ENCODE assay signal across 8 cellular contexts in the genomic region with DNA sequence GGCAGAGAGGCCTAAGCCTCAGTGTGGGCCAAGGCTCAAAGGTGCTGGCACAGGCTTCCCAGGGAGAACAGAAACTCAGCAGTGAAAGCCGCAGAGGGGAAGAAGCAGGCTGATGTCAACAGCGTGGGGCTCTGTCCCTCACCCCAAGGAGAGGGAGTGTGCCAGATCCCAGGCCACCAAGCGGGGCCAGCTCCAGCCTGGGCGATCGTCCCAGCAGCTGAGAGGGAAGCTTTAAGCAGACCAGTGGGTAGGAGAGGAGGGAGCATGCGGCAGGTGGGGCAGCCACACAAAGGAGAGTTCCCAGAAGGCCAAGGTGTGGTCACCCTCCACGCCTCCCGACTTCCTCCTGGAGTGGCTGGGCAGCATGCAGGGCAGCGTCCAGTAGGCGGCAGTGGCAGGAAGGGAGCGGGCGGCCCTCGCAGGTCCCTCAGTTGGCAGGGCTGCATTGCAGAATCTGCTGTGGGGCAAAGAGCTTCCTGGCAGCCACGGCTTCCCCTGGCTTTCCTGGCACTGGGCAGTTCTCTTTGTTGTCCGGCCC. TPM values are rescaled to one million over a fixed set of nuclear protein-coding genes. Genes with fewer than 3 reads are reported as not detected.
DNase-seq lines count a peak whose midpoint lies in the region; ATAC-seq and TF ChIP-seq lines count a peak whose summit lies in the region.

No MANE protein-coding gene starts in this region.

- H2AFZ ChIP-seq in OCI-LY3 (ENCODE audit: low read depth, low read length): no peak overlapping the region
- no peak overlapping the region for H2AFZ ChIP-seq in osteoblast (ENCODE audit: low read length)

- H3K36me3 ChIP-seq in OCI-LY3 (replicated peaks; ENCODE audit: low read depth, low read length): peaks cover 73% of the 10 kb centered on the region
- peaks cover 0 to 24% of the 10 kb centered on the region in 2 donors for H3K36me3 ChIP-seq in esophagus (ENCODE audit: control insufficient read depth in 2 of 2, insufficient read depth in 2 of 2, low read length in 1 of 2)
- H3K36me3 ChIP-seq in osteoblast (ENCODE audit: insufficient read depth, low read length): peaks cover 12% of the 10 kb centered on the region

- H4K20me1 ChIP-seq in OCI-LY3 (ENCODE audit: insufficient read depth, low read length): peaks cover 21% of the 10 kb centered on the region; the same call in 1 of the 2 replicates
- H4K20me1 ChIP-seq in osteoblast (ENCODE audit: insufficient read depth, low read length): peaks cover 12% of the 10 kb centered on the region

- DNase-seq in DMS53 treated with DMSO at 0.1 percent for 48 hours (lab: John Stamatoyannopoulos, UW; ENCODE audit: unreplicated experiment) (peak; percentile 93), osteoblast (ENCODE audit: insufficient read length, low spot score, missing footprints) (peak; percentile 83)
- no peak for DNase-seq in stimulated activated CD4-positive, alpha-beta T cell treated with anti-CD3 and anti-CD28 coated beads, Interleukin-2, amount 100 ng/mL, for 48 hours

- H3K9ac ChIP-seq in OCI-LY3 (ENCODE audit: low read length): peak overlapping the region; percentile 65

- peaks cover 38% of the 10 kb centered on the region for H3K79me2 ChIP-seq in OCI-LY3 (ENCODE audit: low read length)
- no peaks in the 10 kb centered on the region for H3K79me2 ChIP-seq in osteoblast (ENCODE audit: insufficient read depth, low read length)

- WGBS in esophagus, 2 donors: 29% methylated on average over 15 of the region's 15 CpGs

- H3K27me3 ChIP-seq in OCI-LY3 (ENCODE audit: low read depth, low read length) (no peaks in the 10 kb centered on the region), esophagus (ENCODE audit: control insufficient read depth in 1 of 2, insufficient read depth in 2 of 2, low read length in 2 of 2) (no peaks in the 10 kb centered on the region), osteoblast (ENCODE audit: insufficient read depth, low read length) (no peaks in the 10 kb centered on the region)

- peak overlapping the region; percentile 96 for H3K27ac ChIP-seq in OCI-LY3 (ENCODE audit: low read length)
- peak overlapping the region; percentile 87 to 92 for H3K27ac ChIP-seq in esophagus (ENCODE audit: low read depth in 2 of 2, low read length in 1 of 2)
- no peak overlapping the region for H3K27ac ChIP-seq in osteoblast (ENCODE audit: low read depth, low read length)

- peak overlapping the region; percentile 99 for H3K4me2 ChIP-seq in OCI-LY3 (ENCODE audit: low read length)
- no peak overlapping the region for H3K4me2 ChIP-seq in osteoblast (ENCODE audit: insufficient read depth, low read length)

- peak overlapping the region; percentile 6 for H3K4me3 ChIP-seq in OCI-LY3 (ENCODE audit: low read length)
- H3K4me3 ChIP-seq in esophagus (ENCODE audit: low read depth in 1 of 2, low read length in 2 of 2): peak overlapping the region in 1 of 2 donors; percentile 6
- no peak overlapping the region for H3K4me3 ChIP-seq in osteoblast (ENCODE audit: insufficient read depth, low read length)

- no peak for ATAC-seq in HG03439 (IDR thresholded peaks at IDR 0.05; ENCODE audit: unreplicated experiment)
- no peak for ATAC-seq in GM18873 (IDR thresholded peaks at IDR 0.05; ENCODE audit: low FRiP score, unreplicated experiment)
- ATAC-seq in HG02798 (IDR thresholded peaks at IDR 0.05; ENCODE audit: poor library complexity, unreplicated experiment): no peak

- H3K4me1 ChIP-seq in OCI-LY3 (ENCODE audit: low read length): peaks cover 75% of the 10 kb centered on the region
- H3K4me1 ChIP-seq in esophagus (ENCODE audit: control insufficient read depth in 2 of 2, insufficient read depth in 2 of 2, low read length in 1 of 2): peaks cover 6 to 52% of the 10 kb centered on the region in 2 donors
- H3K4me1 ChIP-seq in osteoblast (ENCODE audit: insufficient read depth, low read length): no peaks in the 10 kb centered on the region

- TF ChIP-seq CTCF in OCI-LY3 (IDR thresholded peaks at IDR 0.05; ENCODE audit: low read depth, low read length) (peak; percentile 7; the same call in 1 of the 2 replicates), osteoblast (IDR thresholded peaks at IDR 0.05; ENCODE audit: extremely low read depth, low read depth, low read length) (no peak)

- H3K9me3 ChIP-seq in OCI-LY3 (ENCODE audit: insufficient read depth, low read length) (no peaks in the 10 kb centered on the region), esophagus (ENCODE audit: control insufficient read depth in 2 of 2, insufficient read depth in 1 of 2, low read depth in 1 of 2, low read length in 1 of 2) (no peaks in the 10 kb centered on the region), osteoblast (ENCODE audit: low read depth, low read length) (no peaks in the 10 kb centered on the region)

RNA-seq across cellular contexts. Expression of gene SYNGR2, which starts 6.0 kb away (rescaled TPM):
- polyA plus RNA-seq in esophagus: 10 to 100 TPM; 52.3 to 96.4 TPM
- total RNA-seq in osteoblast: 1.5 and 3.3 TPM in 2 replicates

RNA-seq across cellular contexts. Expression of gene TK1, which starts 12.5 kb away (rescaled TPM):
- 10 to 100 TPM; 16.9 to 37.4 TPM for polyA plus RNA-seq in esophagus
- 17.7 and 23.9 TPM in 2 replicates for total RNA-seq in osteoblast

RNA-seq across cellular contexts. Expression of gene AFMID, which starts 12.8 kb away (rescaled TPM):
- polyA plus RNA-seq in esophagus: 10 to 100 TPM; 18.4 to 20.7 TPM
- 20.0 and 23.2 TPM in 2 replicates for total RNA-seq in osteoblast

RNA-seq across cellular contexts. Expression of gene C17orf99, which starts 28.2 kb away (rescaled TPM):
- under 1 TPM; 0.12 to 0.27 TPM for polyA plus RNA-seq in esophagus
- total RNA-seq in osteoblast: not detected in 2 replicates

RNA-seq across cellular contexts. Expression of gene BIRC5, which starts 39.7 kb away (rescaled TPM):
- 10 to 100 TPM in 1 of 2 donors, 1 to 10 TPM in 1; 8.0 to 17.6 TPM for polyA plus RNA-seq in esophagus
- 8.0 and 11.5 TPM in 2 replicates for total RNA-seq in osteoblast

Comparison
In these comparisons a context has a peak if more than half of its experiments do, and no peak if none do; other contexts are left out.
1. DNase-seq: peak in DMS53 treated with DMSO at 0.1 percent for 48 hours (single experiment) and osteoblast (single experiment); none in stimulated activated CD4-positive, alpha-beta T cell treated with anti-CD3 and anti-CD28 coated beads, Interleukin-2, amount 100 ng/mL, for 48 hours (0 of 2).